ENCODE assay signal across 1 cellular context in genomic region chrX:4277122-4277521, GRCh38.
TF ChIP-seq lines count a peak whose summit lies in the region.

No MANE protein-coding gene starts in this region.

TF ChIP-seq in H1, 55 proteins besides CTCF, POLR2A, EP300 and RAD21:
- TF ChIP-seq RNF2 (IDR thresholded peaks at IDR 0.05; ENCODE audit: borderline replicate concordance, low read depth, low read length, missing control alignments, poor library complexity, severe bottlenecking), result no peak
- TF ChIP-seq RBBP5 (IDR thresholded peaks at IDR 0.05; ENCODE audit: borderline replicate concordance, low read depth, low read length), result no peak
- TF ChIP-seq EGR1 (IDR thresholded peaks at IDR 0.05; ENCODE audit: borderline replicate concordance, low read depth, low read length), result no peak
- no peak for TF ChIP-seq SUZ12 (IDR thresholded peaks at IDR 0.05; ENCODE audit: low read length)
- TF ChIP-seq ASH2L (IDR thresholded peaks at IDR 0.05; ENCODE audit: low read length), result no peak
- TF ChIP-seq RXRA (IDR thresholded peaks at IDR 0.05; ENCODE audit: insufficient read depth, low read depth, low read length), result no peak
- no peak for TF ChIP-seq KDM5A (IDR thresholded peaks at IDR 0.05; ENCODE audit: low read length)
- no peak for TF ChIP-seq SRF (IDR thresholded peaks at IDR 0.05; ENCODE audit: low read depth, low read length)
